In the genomic region with DNA sequence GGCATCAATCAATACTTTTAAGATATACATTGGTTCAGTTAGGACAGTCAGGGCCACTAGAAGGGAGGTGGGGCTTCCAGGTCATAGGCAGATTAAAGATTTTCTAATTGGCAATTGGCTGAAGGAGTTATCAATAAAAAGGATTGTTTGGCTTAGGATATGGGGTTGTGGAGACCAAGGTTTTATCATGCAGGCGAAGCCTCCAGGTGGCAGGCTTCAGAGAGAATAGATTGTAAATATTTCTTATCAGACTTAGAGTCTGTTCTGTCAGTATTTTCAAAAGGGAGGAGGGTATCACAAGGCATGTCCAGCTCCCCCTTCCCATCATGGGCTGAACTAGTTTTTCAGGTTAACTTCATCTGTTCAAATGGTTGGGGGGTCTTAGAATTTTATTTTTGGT, we compare ENCODE assay signal across 29 cellular contexts.
"Had no signal": no experiment of that assay in that cellular context is flagged by ENCODE, and none has a peak within 500 bp of the region (broad histone marks: within the 10 kb centered on the region; RNA-seq: fewer than 3 reads in every experiment).

No MANE protein-coding gene starts in this region.

- FAIRE-seq: astrocyte, colon had no signal

- H3K79me2 ChIP-seq: parathyroid adenoma had no signal

- H3K27ac Mint-ChIP-seq: activated naive CD8-positive, alpha-beta T cell; activated T-helper 2 cell treated with anti-CD3 and anti-CD28 coated beads, Interferon-gamma antibody, Interleukin-2, Interleukin-4, amounts not matched to agents 10 μg/mL and 5 μg/mL and 100 μg/mL, durations not matched to agents 14 hours and 24 hours and 36 hours; effector memory CD8-positive, alpha-beta T cell; memory B cell; T-helper 17 cell; WTC11 had no signal

- H3K36me3 Mint-ChIP-seq: activated naive CD8-positive, alpha-beta T cell; memory B cell; WTC11 had no signal

- H3K4me1 ChIP-seq: adrenal gland, breast epithelium, esophagus muscularis mucosa, gastrocnemius medialis, heart left ventricle, parathyroid adenoma, upper lobe of left lung had no signal

- H3K27ac ChIP-seq: adrenal gland, breast epithelium, esophagus muscularis mucosa, gastrocnemius medialis, heart left ventricle, parathyroid adenoma, thoracic aorta, upper lobe of left lung had no signal

- H3K36me3 ChIP-seq: adrenal gland, breast epithelium, esophagus muscularis mucosa, gastrocnemius medialis, heart left ventricle, thoracic aorta, upper lobe of left lung had no signal

- H3K9me3 ChIP-seq: adrenal gland, breast epithelium, esophagus muscularis mucosa, gastrocnemius medialis, heart left ventricle, mucosa of descending colon, thoracic aorta, upper lobe of left lung had no signal

- H3K4me3 Mint-ChIP-seq: activated naive CD8-positive, alpha-beta T cell; activated T-cell treated with anti-CD3 and anti-CD28 coated beads, Interleukin-2, amount 50 U/mL, for 4 hours; central memory CD8-positive, alpha-beta T cell; effector memory CD8-positive, alpha-beta T cell; memory B cell; T-helper 17 cell; WTC11 had no signal

- H3K27me3 ChIP-seq: adrenal gland, breast epithelium, esophagus muscularis mucosa, gastrocnemius medialis, upper lobe of left lung had no signal

- H3K9me3 Mint-ChIP-seq: activated T-cell treated with anti-CD3 and anti-CD28 coated beads, Interleukin-2, amount 50 U/mL, for 4 hours; activated T-helper 2 cell treated with anti-CD3 and anti-CD28 coated beads, Interferon-gamma antibody, Interleukin-2, Interleukin-4, amounts not matched to agents 10 μg/mL and 5 μg/mL and 100 μg/mL, durations not matched to agents 14 hours and 24 hours and 36 hours; central memory CD8-positive, alpha-beta T cell; effector memory CD8-positive, alpha-beta T cell; memory B cell; WTC11 had no signal

- ATAC-seq: activated T-cell treated with anti-CD3 and anti-CD28 coated beads, Interleukin-2, amount 50 U/mL, for 4 hours; effector memory CD8-positive, alpha-beta T cell; gastrocnemius medialis; heart left ventricle; left cardiac atrium; mucosa of descending colon; right cardiac atrium; T-helper 17 cell; WTC11 had no signal

- H3K9ac ChIP-seq: parathyroid adenoma had no signal

- H2AFZ ChIP-seq: parathyroid adenoma had no signal

- DNase-seq: activated CD8-positive, alpha-beta memory T cell treated with anti-CD3 and anti-CD28 coated beads for 24 hours; activated CD8-positive, alpha-beta memory T cell treated with anti-CD3 and anti-CD28 coated beads, Interleukin-2, amount 50 U/mL, for 48 hours; activated naive CD4-positive, alpha-beta T cell; activated T-cell treated with anti-CD3 and anti-CD28 coated beads, Interleukin-2, amount 50 U/mL, for 4 hours; adrenal gland; effector memory CD8-positive, alpha-beta T cell; gastrocnemius medialis; heart left ventricle; islet precursor cell; left cardiac atrium; nucleus accumbens; right cardiac atrium; stimulated activated CD8-positive, alpha-beta memory T cell treated with anti-CD3 and anti-CD28 coated beads, Interleukin-4, amount 100 ng/mL, for 48 hours; stimulated activated naive CD4-positive, alpha-beta T cell; SW 1271; T-helper 17 cell; upper lobe of left lung had no signal

- H3K4me3 ChIP-seq: adrenal gland, breast epithelium, esophagus muscularis mucosa, gastrocnemius medialis, heart left ventricle, mucosa of descending colon, thoracic aorta, upper lobe of left lung had no signal

- H3K4me1 Mint-ChIP-seq: central memory CD8-positive, alpha-beta T cell; memory B cell had no signal
